ENCODE assay signal across 19 cellular contexts in the genomic region with DNA sequence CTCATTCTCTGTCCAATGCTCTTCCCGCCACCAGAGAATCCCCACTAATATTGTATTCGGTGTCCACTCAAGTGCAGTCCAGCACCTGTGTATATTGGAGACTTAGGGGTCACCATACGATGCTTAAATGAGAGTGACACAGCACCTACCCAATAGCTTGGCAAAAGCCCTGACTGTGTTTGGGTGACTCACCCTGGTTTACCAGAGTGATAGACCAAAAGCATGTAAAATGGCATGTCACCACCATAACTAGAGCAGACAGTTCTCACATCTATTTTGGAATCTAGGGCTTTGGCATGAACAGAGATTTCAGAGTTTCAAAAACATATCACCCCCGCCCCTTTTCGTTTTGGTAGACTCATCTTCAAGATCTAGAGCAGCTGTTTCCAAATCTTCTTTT.
A peak's percentile ranks its signal among the peaks of the same experiment; 100 is the strongest.
DNase-seq lines count a peak whose midpoint lies in the region; FAIRE-seq and TF ChIP-seq lines count a peak whose summit lies in the region.
"Had no signal": no experiment of that assay in that cellular context is flagged by ENCODE, and none has a peak within 500 bp of the region (broad histone marks: within the 10 kb centered on the region; RNA-seq: fewer than 3 reads in every experiment).

No MANE protein-coding gene starts in this region.

- no peak overlapping the region for H3K4me2 ChIP-seq in astrocyte (ENCODE audit: low read length)
- H3K4me2 ChIP-seq: KMS-11, neural progenitor cell had no signal

- H3K27me3 ChIP-seq in astrocyte (ENCODE audit: insufficient read depth, low read length), result no peaks in the 10 kb centered on the region
- H3K27me3 ChIP-seq: neural progenitor cell, tibial nerve had no signal

- CTCF ChIA-PET in Calu3 (lab: Charles Lee), result interaction anchor here (2.1 kb wide), 1 partner anchor 60 kb away, joined by 7 read pairs; no protein-coding TSS in a partner anchor

- no peaks in the 10 kb centered on the region for H3K9me3 ChIP-seq in astrocyte (ENCODE audit: insufficient read depth, low read depth, low read length)
- H3K9me3 ChIP-seq: tibial nerve had no signal

- H3K79me2 ChIP-seq in astrocyte (ENCODE audit: insufficient read depth, low read length), result no peaks in the 10 kb centered on the region

- no peak overlapping the region for H3K4me3 Mint-ChIP-seq in astrocyte (ENCODE audit: unreplicated experiment)
- H3K4me3 Mint-ChIP-seq in Calu3 (ENCODE audit: low read depth, unreplicated experiment), result no peak overlapping the region
- H3K4me3 Mint-ChIP-seq: activated CD8-positive, alpha-beta memory T cell treated with anti-CD3 and anti-CD28 coated beads, Interleukin-2, amount 10 ng/mL, durations not matched to agents 7 days and 5 days; B cell; neural progenitor cell; WTC11 had no signal

- intact Hi-C loops in Calu3 (cut with micrococcal nuclease; ENCODE audit: unreplicated experiment), result no loop called here

- FAIRE-seq in astrocyte (lab: Jason Lieb, UNC), result no peak

- H3K27me3 Mint-ChIP-seq in astrocyte (ENCODE audit: low read depth, unreplicated experiment) (no peaks in the 10 kb centered on the region), Calu3 (ENCODE audit: unreplicated experiment) (no peaks in the 10 kb centered on the region)
- H3K27me3 Mint-ChIP-seq: activated CD8-positive, alpha-beta memory T cell treated with anti-CD3 and anti-CD28 coated beads, Interleukin-2, amount 10 ng/mL, durations not matched to agents 7 days and 5 days; B cell; brain had no signal

- H3K36me3 ChIP-seq in astrocyte (ENCODE audit: insufficient read depth, low read length), result no peaks in the 10 kb centered on the region
- H3K36me3 ChIP-seq: neural progenitor cell had no signal

- H3K36me3 Mint-ChIP-seq in astrocyte (ENCODE audit: low read depth, unreplicated experiment), result no peaks in the 10 kb centered on the region
- H3K36me3 Mint-ChIP-seq in Calu3 (ENCODE audit: insufficient read depth, unreplicated experiment), result no peaks in the 10 kb centered on the region
- H3K36me3 Mint-ChIP-seq: activated CD8-positive, alpha-beta memory T cell treated with anti-CD3 and anti-CD28 coated beads, Interleukin-2, amount 10 ng/mL, durations not matched to agents 7 days and 5 days; neural progenitor cell; WTC11 had no signal

- H3K4me3 ChIP-seq in AG10803 (ENCODE audit: low read length) (no peak overlapping the region), astrocyte (ENCODE audit: insufficient read depth, low read depth, low read length) (no peak overlapping the region)
- H3K4me3 ChIP-seq: lung, neural progenitor cell, tibial nerve had no signal

- peak; percentile 70 for DNase-seq in AG10803 (ENCODE audit: low read depth)
- DNase-seq in H4 (ENCODE audit: low spot score), result peak; percentile 45
- DNase-seq in astrocyte (ENCODE audit: low read depth), result peak; percentile 39
- DNase-seq in kidney tubule cell (ENCODE audit: low spot score), result peak; percentile 78
- DNase-seq in NCI-H1092 treated with DMSO at 0.1 percent for 48 hours (lab: John Stamatoyannopoulos, UW), result no peak
- no peak for DNase-seq in Calu3
- no peak for DNase-seq in GM10266 (ENCODE audit: extremely low spot score)
- DNase-seq in cerebellar nuclear complex (lab: John Stamatoyannopoulos, UW), result no peak
- DNase-seq: activated CD8-positive, alpha-beta memory T cell treated with anti-CD3 and anti-CD28 coated beads, Interleukin-2, amount 10 ng/mL, durations not matched to agents 7 days and 5 days; OCI-M1; stimulated activated CD4-positive, alpha-beta T cell treated with anti-CD3 and anti-CD28 coated beads, Interleukin-4, amount 100 ng/mL, for 24 hours had no signal

- TF ChIP-seq CTCF in AG10803 (conservative IDR thresholded peaks at IDR 0.05; ENCODE audit: low read length) (no peak), astrocyte (IDR thresholded peaks at IDR 0.05; ENCODE audit: insufficient read depth, low read depth, low read length) (no peak), Calu3 (IDR thresholded peaks at IDR 0.05; ENCODE audit: unreplicated experiment) (no peak), GM10266 (IDR thresholded peaks at IDR 0.05; ENCODE audit: control insufficient read depth, insufficient read depth, low read depth, missing control alignments) (no peak)

- H3K27ac ChIP-seq in astrocyte (ENCODE audit: low read depth, low read length), result no peak overlapping the region
- H3K27ac ChIP-seq: HL-60, KMS-11, neural progenitor cell had no signal

- peaks cover 15% of the 10 kb centered on the region for H3K4me1 ChIP-seq in astrocyte (ENCODE audit: insufficient read depth, low read length)
- H3K4me1 ChIP-seq: neural progenitor cell had no signal

- no TSS peak for BruUV-seq in Calu3 (replicated peaks; lab: Mats Ljungman, UMichigan)

- H3K27ac Mint-ChIP-seq in astrocyte (ENCODE audit: unreplicated experiment), result no peak overlapping the region
- no peak overlapping the region for H3K27ac Mint-ChIP-seq in Calu3 (ENCODE audit: unreplicated experiment)
- H3K27ac Mint-ChIP-seq: activated CD8-positive, alpha-beta memory T cell treated with anti-CD3 and anti-CD28 coated beads, Interleukin-2, amount 10 ng/mL, durations not matched to agents 7 days and 5 days; B cell; neural progenitor cell; WTC11 had no signal

- H3K9ac ChIP-seq in astrocyte (ENCODE audit: low read length), result no peak overlapping the region
- H3K9ac ChIP-seq: KMS-11, neural progenitor cell had no signal

- no peaks in the 10 kb centered on the region for H4K20me1 ChIP-seq in astrocyte (ENCODE audit: insufficient read depth, low read length)

- H3K4me1 Mint-ChIP-seq in astrocyte (ENCODE audit: low read depth, unreplicated experiment), result peaks cover 18% of the 10 kb centered on the region
- peaks cover 23% of the 10 kb centered on the region for H3K4me1 Mint-ChIP-seq in Calu3 (ENCODE audit: low read depth, unreplicated experiment)
- H3K4me1 Mint-ChIP-seq: activated CD8-positive, alpha-beta memory T cell treated with anti-CD3 and anti-CD28 coated beads, Interleukin-2, amount 10 ng/mL, durations not matched to agents 7 days and 5 days; B cell had no signal

- H3K9me3 Mint-ChIP-seq in astrocyte (ENCODE audit: unreplicated experiment), result peaks cover 3% of the 10 kb centered on the region
- no peaks in the 10 kb centered on the region for H3K9me3 Mint-ChIP-seq in Calu3 (ENCODE audit: low read depth, unreplicated experiment)
- H3K9me3 Mint-ChIP-seq: neural progenitor cell had no signal

- H2AFZ ChIP-seq in astrocyte (ENCODE audit: low read depth, low read length), result no peak overlapping the region
- H2AFZ ChIP-seq: neural progenitor cell had no signal

Comparison
In these comparisons a context has a peak if more than half of its experiments do, and no peak if none do; other contexts are left out.
1. DNase-seq: peak in AG10803 (single experiment), H4 (single experiment), astrocyte (single experiment) and kidney tubule cell (single experiment); none in NCI-H1092 treated with DMSO at 0.1 percent for 48 hours (single experiment), Calu3 (single experiment), GM10266 (single experiment) and cerebellar nuclear complex (0 of 2).